ENCODE assay signal across 16 cellular contexts in the genomic region with DNA sequence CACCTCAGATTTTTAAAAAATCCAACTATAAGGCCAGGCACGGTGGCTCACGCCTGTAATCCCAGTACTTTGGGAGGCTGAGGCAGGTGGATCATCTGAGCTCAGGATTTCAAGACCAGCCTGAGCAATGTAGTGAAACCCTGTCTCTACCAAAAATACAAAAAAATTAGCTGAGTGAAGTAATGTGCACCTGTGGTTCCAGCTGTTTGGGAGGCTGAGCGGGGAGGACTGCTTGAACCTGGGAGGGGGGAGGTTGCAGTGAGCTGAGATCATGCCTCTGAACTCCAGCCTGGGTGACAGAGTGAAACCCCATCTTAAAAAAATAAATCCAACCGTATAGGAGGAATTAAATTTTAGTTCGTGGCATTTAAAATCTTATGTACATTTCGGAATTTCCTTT.
DNase-seq lines count a peak whose midpoint lies in the region; ATAC-seq, FAIRE-seq and TF ChIP-seq lines count a peak whose summit lies in the region.
"Had no signal": no experiment of that assay in that cellular context is flagged by ENCODE, and none has a peak within 500 bp of the region (broad histone marks: within the 10 kb centered on the region; RNA-seq: fewer than 3 reads in every experiment).

No MANE protein-coding gene starts in this region.

- peaks cover 58% of the 10 kb centered on the region for H3K36me3 Mint-ChIP-seq in stimulated activated naive CD8-positive, alpha-beta T cell treated with anti-CD3 and anti-CD28 coated beads, Interleukin-15, Interleukin-2, amounts not matched to agents 100 ng/mL and 50 ng/mL, for 24 hours (ENCODE audit: low read depth)
- peaks cover 52% of the 10 kb centered on the region for H3K36me3 Mint-ChIP-seq in activated naive CD8-positive, alpha-beta T cell treated with anti-CD3 and anti-CD28 coated beads, Interleukin-2, amount 50 U/mL, for 24 hours (ENCODE audit: low read depth)
- H3K36me3 Mint-ChIP-seq in naive thymus-derived CD8-positive, alpha-beta T cell: peaks cover 0 to 74% (median 31%) of the 10 kb centered on the region in 3 donors

- H3K4me1 Mint-ChIP-seq in stimulated activated naive CD8-positive, alpha-beta T cell treated with anti-CD3 and anti-CD28 coated beads, Interleukin-15, Interleukin-2, amounts not matched to agents 100 ng/mL and 50 ng/mL, for 24 hours (ENCODE audit: low read depth): peaks cover 97% of the 10 kb centered on the region
- peaks cover 87% of the 10 kb centered on the region for H3K4me1 Mint-ChIP-seq in activated naive CD8-positive, alpha-beta T cell treated with anti-CD3 and anti-CD28 coated beads, Interleukin-2, amount 50 U/mL, for 24 hours
- H3K4me1 Mint-ChIP-seq in naive thymus-derived CD8-positive, alpha-beta T cell: peaks cover 30 to 89% (median 77%) of the 10 kb centered on the region in 4 donors

- H3K4me3 Mint-ChIP-seq in stimulated activated naive CD8-positive, alpha-beta T cell treated with anti-CD3 and anti-CD28 coated beads, Interleukin-15, Interleukin-2, amounts not matched to agents 100 ng/mL and 50 ng/mL, for 24 hours: no peak overlapping the region
- no peak overlapping the region for H3K4me3 Mint-ChIP-seq in activated naive CD8-positive, alpha-beta T cell treated with anti-CD3 and anti-CD28 coated beads, Interleukin-2, amount 50 U/mL, for 24 hours
- H3K4me3 Mint-ChIP-seq in naive thymus-derived CD8-positive, alpha-beta T cell: no peak overlapping the region
- H3K4me3 Mint-ChIP-seq: brain, GM23338 had no signal

- no peaks in the 10 kb centered on the region for H3K9me3 Mint-ChIP-seq in stimulated activated naive CD8-positive, alpha-beta T cell treated with anti-CD3 and anti-CD28 coated beads, Interleukin-15, Interleukin-2, amounts not matched to agents 100 ng/mL and 50 ng/mL, for 24 hours
- no peaks in the 10 kb centered on the region for H3K9me3 Mint-ChIP-seq in activated naive CD8-positive, alpha-beta T cell treated with anti-CD3 and anti-CD28 coated beads, Interleukin-2, amount 50 U/mL, for 24 hours
- no peaks in the 10 kb centered on the region for H3K9me3 Mint-ChIP-seq in naive thymus-derived CD8-positive, alpha-beta T cell
- H3K9me3 Mint-ChIP-seq: brain, GM23338 had no signal

- no peaks in the 10 kb centered on the region for H3K27me3 Mint-ChIP-seq in stimulated activated naive CD8-positive, alpha-beta T cell treated with anti-CD3 and anti-CD28 coated beads, Interleukin-15, Interleukin-2, amounts not matched to agents 100 ng/mL and 50 ng/mL, for 24 hours
- H3K27me3 Mint-ChIP-seq in activated naive CD8-positive, alpha-beta T cell treated with anti-CD3 and anti-CD28 coated beads, Interleukin-2, amount 50 U/mL, for 24 hours: no peaks in the 10 kb centered on the region
- no peaks in the 10 kb centered on the region for H3K27me3 Mint-ChIP-seq in naive thymus-derived CD8-positive, alpha-beta T cell
- H3K27me3 Mint-ChIP-seq: brain had no signal

- POLR2A ChIA-PET in naive thymus-derived CD8-positive, alpha-beta T cell (lab: Charles Lee): no interaction called here

- FAIRE-seq in GM12891 (lab: Jason Lieb, UNC): no peak

- no peak for TF ChIP-seq POLR2A in GM12891 (IDR thresholded peaks at IDR 0.05; ENCODE audit: low read depth, low read length)

- peak overlapping the region; percentile 77 for H3K27ac Mint-ChIP-seq in stimulated activated naive CD8-positive, alpha-beta T cell treated with anti-CD3 and anti-CD28 coated beads, Interleukin-15, Interleukin-2, amounts not matched to agents 100 ng/mL and 50 ng/mL, for 24 hours
- H3K27ac Mint-ChIP-seq in activated naive CD8-positive, alpha-beta T cell treated with anti-CD3 and anti-CD28 coated beads, Interleukin-2, amount 50 U/mL, for 24 hours: peak overlapping the region; percentile 72
- H3K27ac Mint-ChIP-seq in naive thymus-derived CD8-positive, alpha-beta T cell: peak overlapping the region in 8 of 10 donors; percentile 27 to 100 (median 72)
- H3K27ac Mint-ChIP-seq: GM23338 had no signal

- DNase-seq in stimulated activated naive CD8-positive, alpha-beta T cell treated with anti-CD3 and anti-CD28 coated beads, Interleukin-15, Interleukin-2, amounts not matched to agents 100 U/mL and 50 U/mL, for 24 hours: no peak
- DNase-seq in activated naive CD8-positive, alpha-beta T cell treated with anti-CD3 and anti-CD28 coated beads, Interleukin-2, amount 50 U/mL, for 24 hours: no peak
- no peak for DNase-seq in naive thymus-derived CD8-positive, alpha-beta T cell
- DNase-seq in NCI-H2107 (lab: John Stamatoyannopoulos, UW): no peak
- no peak for DNase-seq in Right ventricle myocardium inferior (ENCODE audit: missing footprints)
- DNase-seq in GM12891 (ENCODE audit: insufficient read length, low spot score): no peak
- DNase-seq: activated CD4-positive, alpha-beta T cell treated with anti-CD3 and anti-CD28 coated beads, Interleukin-2, amount 50 U/mL, for 1 hour; activated effector memory CD4-positive, alpha-beta T cell treated with Interleukin-2 at 50 U/mL for 16 hours; heart left ventricle; posterior cingulate gyrus; stimulated activated naive CD4-positive, alpha-beta T cell treated with Interleukin-2 at 50 U/mL for 16 hours; T1000 had no signal

- ATAC-seq in stimulated activated naive CD8-positive, alpha-beta T cell treated with anti-CD3 and anti-CD28 coated beads, Interleukin-15, Interleukin-2, amounts not matched to agents 100 U/mL and 50 U/mL, for 24 hours: no peak
- ATAC-seq in activated naive CD8-positive, alpha-beta T cell treated with anti-CD3 and anti-CD28 coated beads, Interleukin-2, amount 50 U/mL, for 24 hours: no peak
- ATAC-seq in naive thymus-derived CD8-positive, alpha-beta T cell: no peak
- ATAC-seq in Right ventricle myocardium inferior: no peak
- no peak for ATAC-seq in GM21619 (IDR thresholded peaks at IDR 0.05; ENCODE audit: unreplicated experiment)
- ATAC-seq: GM23338 had no signal

- intact Hi-C loops in Right ventricle myocardium inferior (cut with DNase I): loop anchor here (10.0 kb wide), 1 partner anchor 222 kb away; the partner anchor contains the start of gene HINT1

TF ChIP-seq in GM12891, 5 proteins besides CTCF, POLR2A, EP300 and RAD21:
- TF ChIP-seq PAX5 (IDR thresholded peaks at IDR 0.05; ENCODE audit: insufficient read depth, low read length, severe bottlenecking): no peak
- TF ChIP-seq POU2F2 (IDR thresholded peaks at IDR 0.05; ENCODE audit: low read depth, low read length): no peak
- no peak for TF ChIP-seq SPI1 (IDR thresholded peaks at IDR 0.05; ENCODE audit: low read depth, low read length)
- TF ChIP-seq POLR2AphosphoS5 (IDR thresholded peaks at IDR 0.05; ENCODE audit: low read depth, low read length): no peak; the same call in 1 of the 2 replicates
- TF ChIP-seq TAF1 (IDR thresholded peaks at IDR 0.05; ENCODE audit: low read depth, low read length): no peak
